ENCODE assay signal across 9 cellular contexts in the genomic region with DNA sequence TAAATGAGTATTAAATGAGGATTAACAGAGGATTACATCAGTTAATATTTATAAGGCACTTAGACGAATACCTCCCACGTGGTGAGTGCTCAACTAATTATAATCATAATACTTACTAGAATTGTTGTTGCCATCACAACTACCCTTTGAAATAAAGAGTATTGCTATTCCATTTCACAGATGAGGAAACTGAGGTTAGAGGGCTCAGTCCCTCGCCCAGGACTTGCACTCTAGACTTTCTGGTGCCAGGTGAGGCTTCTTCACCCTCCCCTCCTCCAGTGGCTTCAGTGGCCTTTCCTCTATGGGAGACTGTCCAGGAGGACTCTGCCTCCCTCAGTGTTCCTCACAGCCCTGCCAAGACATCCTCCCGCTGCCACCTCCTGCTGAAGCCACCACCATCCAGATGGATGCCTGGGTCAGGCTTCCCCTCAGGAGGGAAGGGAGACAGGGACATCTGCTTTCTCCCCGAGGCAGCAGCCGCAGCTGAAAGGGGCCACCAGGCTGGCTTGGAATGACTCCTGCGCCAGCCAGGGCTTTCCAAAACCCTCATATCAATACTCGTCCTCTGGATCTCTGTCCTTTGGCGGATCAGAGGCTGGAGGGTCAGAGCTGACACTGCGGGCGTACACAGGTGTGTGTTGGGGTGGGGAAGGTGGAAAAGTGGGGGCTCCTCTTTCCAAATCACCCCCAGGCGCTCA.
DNase-seq lines count a peak whose midpoint lies in the region; TF ChIP-seq lines count a peak whose summit lies in the region.
"Had no signal": no experiment of that assay in that cellular context is flagged by ENCODE, and none has a peak within 500 bp of the region (broad histone marks: within the 10 kb centered on the region; RNA-seq: fewer than 3 reads in every experiment).

No MANE protein-coding gene starts in this region.

- H3K4me3 ChIP-seq in AG10803 (ENCODE audit: low read length): peak overlapping the region; percentile 58; the same call in 1 of the 2 replicates
- peak overlapping the region; percentile 34 for H3K4me3 ChIP-seq in hepatocyte

- no peak for TF ChIP-seq CTCF in AG10803 (conservative IDR thresholded peaks at IDR 0.05; ENCODE audit: low read length)
- TF ChIP-seq CTCF in hepatocyte (IDR thresholded peaks at IDR 0.05; ENCODE audit: poor library complexity): no peak
- no peak for TF ChIP-seq CTCF in progenitor cell of endocrine pancreas (IDR thresholded peaks at IDR 0.05; ENCODE audit: unreplicated experiment)

- peaks cover 14% of the 10 kb centered on the region for H3K4me1 Mint-ChIP-seq in progenitor cell of endocrine pancreas (ENCODE audit: low read depth)

- H3K9me3 Mint-ChIP-seq in progenitor cell of endocrine pancreas (ENCODE audit: low read depth): no peaks in the 10 kb centered on the region

- no peak for DNase-seq in AG10803 (ENCODE audit: low read depth)
- DNase-seq in NCI-H69 (lab: John Stamatoyannopoulos, UW): peak; percentile 21
- DNase-seq in hepatocyte (ENCODE audit: low spot score): no peak
- DNase-seq in progenitor cell of endocrine pancreas (ENCODE audit: low spot score, unreplicated experiment): no peak
- DNase-seq in SIG-M5 treated with dmso at 0.1 percent for 504 hours (lab: John Stamatoyannopoulos, UW; ENCODE audit: unreplicated experiment): no peak
- no peak for DNase-seq in foreskin melanocyte
- no peak for DNase-seq in SKM-1 (lab: John Stamatoyannopoulos, UW; ENCODE audit: unreplicated experiment)
- no peak for DNase-seq in CD1c-positive myeloid dendritic cell (ENCODE audit: extremely low spot score)
- DNase-seq: DMS153 had no signal

- 28% methylated on average over 12 of the region's 12 CpGs for WGBS in hepatocyte (ENCODE audit: low lambda C conversion rate, missing lambda C conversion rate)

- peak overlapping the region; percentile 85 for H3K4me2 ChIP-seq in hepatocyte

- no peaks in the 10 kb centered on the region for H3K9me3 ChIP-seq in hepatocyte (ENCODE audit: low read depth)

- H3K4me3 Mint-ChIP-seq in progenitor cell of endocrine pancreas (ENCODE audit: low read depth): peak overlapping the region; percentile 87

- H3K79me2 ChIP-seq in hepatocyte: no peaks in the 10 kb centered on the region

- H3K27ac ChIP-seq in hepatocyte: peak overlapping the region; percentile 76

- no peak overlapping the region for H3K27ac Mint-ChIP-seq in progenitor cell of endocrine pancreas

- no peaks in the 10 kb centered on the region for H3K36me3 Mint-ChIP-seq in progenitor cell of endocrine pancreas (ENCODE audit: insufficient read depth)

- peaks cover 21% of the 10 kb centered on the region for H3K27me3 Mint-ChIP-seq in progenitor cell of endocrine pancreas

- H4K20me1 ChIP-seq in hepatocyte (ENCODE audit: insufficient read depth, poor library complexity, severe bottlenecking): no peaks in the 10 kb centered on the region

- peak overlapping the region; percentile 21 for H2AFZ ChIP-seq in hepatocyte

- peaks cover 18% of the 10 kb centered on the region for H3K4me1 ChIP-seq in hepatocyte (ENCODE audit: insufficient read depth)

- peaks cover 13% of the 10 kb centered on the region for H3K27me3 ChIP-seq in hepatocyte

- H3K9me2 ChIP-seq in hepatocyte (replicated peaks; ENCODE audit: insufficient read depth): no peaks in the 10 kb centered on the region

- no peaks in the 10 kb centered on the region for H3K36me3 ChIP-seq in hepatocyte (replicated peaks; ENCODE audit: insufficient read depth, low read depth)
